ENCODE assay signal across 10 cellular contexts in genomic region chr10:8026349-8027259, GRCh38. TPM values are rescaled to one million over a fixed set of nuclear protein-coding genes. Genes with fewer than 3 reads are reported as not detected.
DNase-seq lines count a peak whose midpoint lies in the region; ATAC-seq, FAIRE-seq and TF ChIP-seq lines count a peak whose summit lies in the region.
"Had no signal": no experiment of that assay in that cellular context is flagged by ENCODE, and none has a peak within 500 bp of the region (broad histone marks: within the 10 kb centered on the region; RNA-seq: fewer than 3 reads in every experiment).

No MANE protein-coding gene starts in this region.

- H3K4me2 ChIP-seq in HepG2 (ENCODE audit: low read depth, low read length): peak overlapping the region; percentile 81

- peak overlapping the region; percentile 48 for H2AFZ ChIP-seq in HepG2 (ENCODE audit: low read length)

- no TSS peak for BruUV-seq in HepG2 (replicated peaks; lab: Mats Ljungman, UMichigan)

- H3K27me3 ChIP-seq in CD8-positive, alpha-beta memory T cell (ENCODE audit: insufficient read depth, low read length, poor library complexity, severe bottlenecking): no peaks in the 10 kb centered on the region
- H3K27me3 ChIP-seq in HepG2 (ENCODE audit: control insufficient read depth in 1 of 2, insufficient read depth in 2 of 2, low read length in 2 of 2): peaks cover 0 to 21% of the 10 kb centered on the region in 2 experiments; a peak in 4 of 5 replicates

- no peaks in the 10 kb centered on the region for H3K36me3 Mint-ChIP-seq in CD8-positive, alpha-beta memory T cell
- no peaks in the 10 kb centered on the region for H3K36me3 Mint-ChIP-seq in activated CD8-positive, alpha-beta T cell treated with anti-CD3 and anti-CD28 coated beads, Interleukin-2, amount 10 ng/mL, durations not matched to agents 7 days and 5 days (ENCODE audit: low read depth)

- DNase-seq in CD8-positive, alpha-beta memory T cell: no peak
- no peak for DNase-seq in activated CD8-positive, alpha-beta T cell treated with anti-CD3 and anti-CD28 coated beads, Interleukin-2, amount 10 ng/mL, durations not matched to agents 7 days and 5 days
- DNase-seq in HepG2 (ENCODE audit: low spot score) (peak; percentile 39), cerebellum (ENCODE audit: low spot score) (no peak), iPS-NIHi7 (ENCODE audit: extremely low spot score) (no peak), pons (ENCODE audit: low spot score) (no peak)
- DNase-seq: GF-D8, hypothalamus had no signal

- FAIRE-seq in HepG2 (lab: Jason Lieb, UNC): peak; percentile 76

- no peak for TF ChIP-seq POLR2A in HepG2 (IDR thresholded peaks at IDR 0.05; ENCODE audit: insufficient read depth in 1 of 2, low read depth in 2 of 2, low read length in 2 of 2)

- H3K4me3 ChIP-seq in CD8-positive, alpha-beta memory T cell (ENCODE audit: low read length): peak overlapping the region; percentile 1
- peak overlapping the region; percentile 15 to 41 (median 25); a peak in 5 of 6 replicates for H3K4me3 ChIP-seq in HepG2 (replicated peaks in 1 of 3; ENCODE audit: insufficient read depth in 1 of 3, low read depth in 2 of 3, low read length in 3 of 3)

- 7% methylated on average over 15 of the region's 17 CpGs for WGBS in HepG2 (ENCODE audit: low lambda C conversion rate)

- POLR2A ChIA-PET in CD8-positive, alpha-beta memory T cell (lab: Charles Lee): interaction anchor here (0.6 kb wide), 1 partner anchor 19 kb away, joined by 3 read pairs; no protein-coding TSS in a partner anchor
- POLR2A ChIA-PET in activated CD8-positive, alpha-beta T cell treated with anti-CD3 and anti-CD28 coated beads, Interleukin-2, amount 10 ng/mL, durations not matched to agents 7 days and 5 days (lab: Charles Lee): no interaction called here
- POLR2A ChIA-PET in HepG2 (lab: Yijun Ruan, JAX): no interaction called here

- no peak overlapping the region for H3K9ac ChIP-seq in HepG2 (ENCODE audit: insufficient read depth, low read depth, low read length)

- H3K79me2 ChIP-seq in HepG2 (ENCODE audit: insufficient read depth, low read length): no peaks in the 10 kb centered on the region

- no peaks in the 10 kb centered on the region for H3K36me3 ChIP-seq in CD8-positive, alpha-beta memory T cell (ENCODE audit: insufficient read depth, low read length)
- no peaks in the 10 kb centered on the region for H3K36me3 ChIP-seq in HepG2 (replicated peaks in 1 of 2; ENCODE audit: control insufficient read depth in 1 of 2, insufficient read depth in 2 of 2, low read length in 2 of 2)

- no peak for TF ChIP-seq EP300 in HepG2 (IDR thresholded peaks at IDR 0.05; ENCODE audit: low read depth in 2 of 2, low read length in 2 of 2)
- no peak for TF ChIP-seq EP300 in HepG2 (CRISPR knock-in tag; IDR thresholded peaks at IDR 0.05; ENCODE audit: borderline replicate concordance)

- intact Hi-C loops in HepG2 (cut with micrococcal nuclease; ENCODE audit: unreplicated experiment): no loop called here

- no peaks in the 10 kb centered on the region for H3K4me1 ChIP-seq in CD8-positive, alpha-beta memory T cell (ENCODE audit: insufficient read depth, low read length)
- H3K4me1 ChIP-seq in HepG2 (ENCODE audit: insufficient read depth, low read length): peaks cover 14% of the 10 kb centered on the region

- peaks cover 4 to 7% (median 7%) of the 10 kb centered on the region in 3 donors for H3K4me1 Mint-ChIP-seq in CD8-positive, alpha-beta memory T cell
- peaks cover 8% of the 10 kb centered on the region for H3K4me1 Mint-ChIP-seq in activated CD8-positive, alpha-beta T cell treated with anti-CD3 and anti-CD28 coated beads, Interleukin-2, amount 10 ng/mL, durations not matched to agents 7 days and 5 days (ENCODE audit: low read depth)

- H4K20me1 ChIP-seq in HepG2 (ENCODE audit: insufficient read depth, low read length): no peaks in the 10 kb centered on the region

- ATAC-seq in GM21390 (IDR thresholded peaks at IDR 0.05; ENCODE audit: unreplicated experiment): peak; percentile 44
- ATAC-seq in activated CD8-positive, alpha-beta T cell treated with anti-CD3 and anti-CD28 coated beads, Interleukin-2, amount 10 ng/mL, durations not matched to agents 7 days and 5 days: peak; percentile 27
- peak; percentile 88 for ATAC-seq in HepG2
- ATAC-seq in GM18873 (IDR thresholded peaks at IDR 0.05; ENCODE audit: low FRiP score, unreplicated experiment): no peak

- H3K27me3 Mint-ChIP-seq in CD8-positive, alpha-beta memory T cell: peaks cover 22 to 51% of the 10 kb centered on the region in 2 donors
- H3K27me3 Mint-ChIP-seq in activated CD8-positive, alpha-beta T cell treated with anti-CD3 and anti-CD28 coated beads, Interleukin-2, amount 10 ng/mL, durations not matched to agents 7 days and 5 days (ENCODE audit: low read depth): peaks cover 20% of the 10 kb centered on the region

- CTCF ChIA-PET in CD8-positive, alpha-beta memory T cell (lab: Charles Lee): interaction anchor here (0.9 kb wide), 1 partner anchor 353 kb away, joined by 3 read pairs; no protein-coding TSS in a partner anchor
- CTCF ChIA-PET in activated CD8-positive, alpha-beta T cell treated with anti-CD3 and anti-CD28 coated beads, Interleukin-2, amount 10 ng/mL, durations not matched to agents 7 days and 5 days (lab: Charles Lee): no interaction called here
- CTCF ChIA-PET in HepG2 (lab: Yijun Ruan, JAX; ENCODE audit: low intra/inter-chr PET ratio, low total read pairs): no interaction called here

- no peak overlapping the region for H3K27ac ChIP-seq in CD8-positive, alpha-beta memory T cell (ENCODE audit: low read depth, low read length)
- no peak overlapping the region for H3K27ac ChIP-seq in HepG2 (ENCODE audit: extremely low read length, insufficient read depth, low read length)

- in situ Hi-C loops in HepG2 (cut with HindIII; ENCODE audit: extremely low pct_ligation_motif_present, low pct_unique_long_range_greater_than_20kb): no loop called here

- H3K9me3 ChIP-seq in CD8-positive, alpha-beta memory T cell (ENCODE audit: low read length): no peaks in the 10 kb centered on the region
- H3K9me3 ChIP-seq in HepG2 (ENCODE audit: low read length): no peaks in the 10 kb centered on the region

- no peaks in the 10 kb centered on the region for H3K9me3 Mint-ChIP-seq in CD8-positive, alpha-beta memory T cell
- H3K9me3 Mint-ChIP-seq in activated CD8-positive, alpha-beta T cell treated with anti-CD3 and anti-CD28 coated beads, Interleukin-2, amount 10 ng/mL, durations not matched to agents 7 days and 5 days (ENCODE audit: insufficient read depth): no peaks in the 10 kb centered on the region

- peak overlapping the region in 5 of 8 donors; percentile 2 to 48 (median 8) for H3K27ac Mint-ChIP-seq in CD8-positive, alpha-beta memory T cell
- peak overlapping the region; percentile 61 for H3K27ac Mint-ChIP-seq in activated CD8-positive, alpha-beta T cell treated with anti-CD3 and anti-CD28 coated beads, Interleukin-2, amount 10 ng/mL, durations not matched to agents 7 days and 5 days

- no peak for TF ChIP-seq RAD21 in HepG2 (CRISPR knock-in tag; IDR thresholded peaks at IDR 0.05)

- peak; percentile 46 for TF ChIP-seq CTCF in HepG2 (CRISPR knock-in tag; IDR thresholded peaks at IDR 0.05)

- peak overlapping the region; percentile 68 to 87 (median 77) for H3K4me3 Mint-ChIP-seq in CD8-positive, alpha-beta memory T cell
- peak overlapping the region; percentile 74 for H3K4me3 Mint-ChIP-seq in activated CD8-positive, alpha-beta T cell treated with anti-CD3 and anti-CD28 coated beads, Interleukin-2, amount 10 ng/mL, durations not matched to agents 7 days and 5 days

TF ChIP-seq in HepG2, 621 proteins besides CTCF, POLR2A, EP300 and RAD21:
- TF ChIP-seq STAG1 (CRISPR knock-in tag; IDR thresholded peaks at IDR 0.05): peak; percentile 21; the same call in 1 of the 2 replicates
- TF ChIP-seq FOXA1 (IDR thresholded peaks at IDR 0.05): no peak
- TF ChIP-seq FOXA1 (CRISPR knock-in tag; IDR thresholded peaks at IDR 0.05): no peak
- no peak for TF ChIP-seq CREB1 (IDR thresholded peaks at IDR 0.05)
- TF ChIP-seq CREB1 (CRISPR knock-in tag; IDR thresholded peaks at IDR 0.05): no peak
- TF ChIP-seq MAFK (conservative IDR thresholded peaks at IDR 0.05 in 1 of 2, IDR thresholded peaks at IDR 0.05 in 1 of 2; ENCODE audit: low read length in 2 of 2): 0 out of 4 replicates have a peak, but pooled peaks of 1 of the 2 experiments have one; percentile 3
- TF ChIP-seq HDAC1 (CRISPR knock-in tag; IDR thresholded peaks at IDR 0.05): no peak
- TF ChIP-seq SMAD1 (CRISPR knock-in tag; IDR thresholded peaks at IDR 0.05; ENCODE audit: borderline replicate concordance, low read depth): no peak

RNA-seq across cellular contexts. Expression of gene GATA3, which starts 27.9 kb away (rescaled TPM):
- total RNA-seq in CD8-positive, alpha-beta memory T cell: 10 to 100 TPM; 48.9 to 53.3 TPM
- 58.6 TPM for polyA plus RNA-seq in CD8-positive, alpha-beta memory T cell
- total RNA-seq in activated CD8-positive, alpha-beta T cell treated with anti-CD3 and anti-CD28 coated beads, Interleukin-2, amount 10 ng/mL, durations not matched to agents 7 days and 5 days: 10 to 100 TPM; 42.5 to 44.9 TPM
- not detected in 2 replicates for total RNA-seq in HepG2 (2016; rRNA removed; fragmentation: Illumina TruSeq; extraction: Trizol)
- not detected in 2 replicates for total RNA-seq in HepG2 (2016; cell fraction: cytosol; rRNA removed; fragmentation: Illumina TruSeq; extraction: Trizol; ENCODE audit: low read depth)
- not detected in 2 replicates for total RNA-seq in HepG2 (2016; cell fraction: insoluble cytoplasmic fraction; rRNA removed; fragmentation: Illumina TruSeq; extraction: Trizol)
- not detected in 2 replicates for total RNA-seq in HepG2 (2016; cell fraction: membrane; rRNA removed; fragmentation: Illumina TruSeq; extraction: Trizol)
- not detected in 2 replicates for total RNA-seq in HepG2 (2016; cell fraction: nucleus; rRNA removed; fragmentation: Illumina TruSeq; extraction: Trizol)
- not detected in 2 replicates for polyA plus RNA-seq in HepG2 (2011; rRNA removed)
- polyA plus RNA-seq in HepG2 (2011; cell fraction: cytosol; rRNA removed): not detected in 2 replicates
- not detected in 2 replicates for polyA plus RNA-seq in HepG2 (2011; cell fraction: nucleus; rRNA removed)
- polyA plus RNA-seq in HepG2 (2012): not detected in 2 replicates
- polyA plus RNA-seq in HepG2 (2016; cell fraction: cytosol; fragmentation: Illumina TruSeq; extraction: Trizol; ENCODE audit: low read depth): not detected in 2 replicates
- not detected in 2 replicates for polyA plus RNA-seq in HepG2 (2016; cell fraction: insoluble cytoplasmic fraction; fragmentation: Illumina TruSeq; extraction: Trizol; ENCODE audit: low read depth)
- polyA plus RNA-seq in HepG2 (2016; cell fraction: membrane; fragmentation: Illumina TruSeq; extraction: Trizol; ENCODE audit: low read depth): not detected in 2 replicates
- not detected in 2 replicates for polyA plus RNA-seq in HepG2 (2016; cell fraction: nucleus; fragmentation: Illumina TruSeq; extraction: Trizol; ENCODE audit: insufficient read depth, low read depth)
- not detected in 2 replicates for polyA minus RNA-seq in HepG2 (2011; rRNA and poly(A)+ RNA removed; ENCODE audit: low replicate concordance)
- not detected in 2 replicates for polyA minus RNA-seq in HepG2 (2011; cell fraction: cytosol; rRNA and poly(A)+ RNA removed)
- polyA minus RNA-seq in HepG2 (2011; cell fraction: nucleus; rRNA and poly(A)+ RNA removed): not detected in 2 replicates
- 0.09 TPM for total RNA-seq in cerebellum

Comparison
In these comparisons a context has a peak if more than half of its experiments do, and no peak if none do; other contexts are left out.
1. RNA of gene GATA3, which starts 27.9 kb away (total RNA-seq): 48.9 to 53.3 TPM in CD8-positive, alpha-beta memory T cell and 42.5 to 44.9 TPM in activated CD8-positive, alpha-beta T cell treated with anti-CD3 and anti-CD28 coated beads, Interleukin-2, amount 10 ng/mL, durations not matched to agents 7 days and 5 days; 0.09 TPM in cerebellum (single experiment) and not detected in HepG2; every median in the first group is over 10 times any median in the second.